Comparison of ENCODE assay signal across 14 cellular contexts in the genomic region with DNA sequence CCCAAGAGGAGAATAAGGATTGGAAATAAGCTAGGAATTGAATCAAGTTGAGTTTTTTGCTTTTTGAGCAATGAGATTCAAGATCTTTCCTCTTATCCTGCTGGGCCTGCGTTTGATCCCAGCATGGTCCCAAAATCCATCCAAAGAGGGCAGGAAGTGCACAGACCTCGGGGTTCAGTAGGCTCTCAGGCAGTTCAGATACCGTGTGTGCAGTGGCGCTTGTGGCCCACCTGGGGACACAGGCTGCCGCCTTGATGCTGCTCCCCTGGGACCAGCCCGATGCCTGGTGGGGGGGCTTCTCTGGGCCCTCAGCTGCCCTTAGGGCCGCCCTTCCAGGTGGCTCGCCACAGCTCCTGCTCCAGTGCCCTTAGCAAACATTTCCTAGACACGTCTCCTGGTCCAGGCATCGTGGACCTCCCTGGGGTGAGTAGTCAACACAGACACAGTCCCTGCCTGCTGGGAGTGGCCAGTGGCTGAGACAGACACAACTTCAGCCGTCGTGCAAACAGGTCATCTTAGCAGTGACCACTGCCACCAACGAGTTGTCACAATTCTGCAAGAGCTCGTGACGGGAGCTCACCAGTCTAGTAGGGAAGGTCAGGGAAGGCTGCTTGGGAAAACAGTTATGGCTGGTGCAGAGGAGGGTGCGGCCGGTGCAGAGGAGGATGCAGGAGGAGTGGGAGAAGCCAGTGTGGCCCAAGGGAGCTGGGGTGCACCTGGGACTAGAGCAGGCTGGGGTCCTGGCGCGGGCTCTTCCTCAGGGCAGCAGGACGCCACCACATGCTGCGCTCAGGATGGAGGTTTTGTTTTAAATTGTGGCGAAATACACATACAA. TPM values are rescaled to one million over a fixed set of nuclear protein-coding genes. Genes with fewer than 3 reads are reported as not detected.
DNase-seq lines count a peak whose midpoint lies in the region; ATAC-seq and TF ChIP-seq lines count a peak whose summit lies in the region.
"Had no signal": no experiment of that assay in that cellular context is flagged by ENCODE, and none has a peak within 500 bp of the region (broad histone marks: within the 10 kb centered on the region; RNA-seq: fewer than 3 reads in every experiment).

No MANE protein-coding gene starts in this region.

- peak overlapping the region in 8 of 11 experiments; percentile 55 to 84 (median 78); a peak in 16 of 22 replicates for H3K4me2 ChIP-seq in BLaER1 treated with 17β-estradiol and CSF1 and Interleukin-3, amounts not matched to agents 10 nM and 100 nM
- no peak overlapping the region for H3K4me2 ChIP-seq in OCI-LY7 (ENCODE audit: low read length)
- H3K4me2 ChIP-seq: A549 had no signal

- H4K20me1 ChIP-seq in BLaER1 treated with 17β-estradiol and CSF1 and Interleukin-3, amounts not matched to agents 10 nM and 100 nM = peaks cover 0 to 9% (median 0%) of the 10 kb centered on the region in 11 experiments; a peak in 3 of 22 replicates
- no peaks in the 10 kb centered on the region for H4K20me1 ChIP-seq in OCI-LY7 (ENCODE audit: insufficient read depth, low read length)

- no peak overlapping the region for H2AFZ ChIP-seq in OCI-LY7 (ENCODE audit: low read length)

- CTCF ChIA-PET in OCI-LY7 (lab: Charles Lee; ENCODE audit: unreplicated experiment) = no interaction called here

- POLR2A ChIA-PET in OCI-LY7 (lab: Charles Lee) = no interaction called here

- H3K36me3 ChIP-seq in BLaER1 treated with 17β-estradiol and CSF1 and Interleukin-3, amounts not matched to agents 10 nM and 100 nM = no peaks in the 10 kb centered on the region
- no peaks in the 10 kb centered on the region for H3K36me3 ChIP-seq in H7 (replicated peaks; ENCODE audit: control insufficient read depth, insufficient read depth, low read length)
- H3K36me3 ChIP-seq in OCI-LY7 (ENCODE audit: insufficient read depth, low read length) = no peaks in the 10 kb centered on the region
- no peaks in the 10 kb centered on the region for H3K36me3 ChIP-seq in psoas muscle (ENCODE audit: insufficient read depth in 1 of 2, low read depth in 1 of 2)
- H3K36me3 ChIP-seq: BE2C had no signal

- peak overlapping the region; percentile 94 for H3K27ac Mint-ChIP-seq in neural crest cell (ENCODE audit: unreplicated experiment)
- H3K27ac Mint-ChIP-seq: CD8-positive, alpha-beta memory T cell had no signal

- H3K4me3 Mint-ChIP-seq in neural crest cell = no peak overlapping the region
- H3K4me3 Mint-ChIP-seq: CD8-positive, alpha-beta memory T cell had no signal

- peaks cover 59% of the 10 kb centered on the region for H3K27me3 Mint-ChIP-seq in neural crest cell (ENCODE audit: low read depth)

- H3K27me3 ChIP-seq in BLaER1 treated with 17β-estradiol and CSF1 and Interleukin-3, amounts not matched to agents 10 nM and 100 nM = peaks cover 4 to 20% (median 12%) of the 10 kb centered on the region in 11 experiments
- H3K27me3 ChIP-seq in H7 (ENCODE audit: control insufficient read depth, insufficient read depth, low read length) = no peaks in the 10 kb centered on the region
- peaks cover 0 to 19% (median 5%) of the 10 kb centered on the region in 3 donors for H3K27me3 ChIP-seq in psoas muscle (ENCODE audit: insufficient read depth in 3 of 3, low read length in 2 of 3)

- WGBS in psoas muscle, 3 donors = 56 to 59% (median 58%) methylated on average over 22 of the region's 22 CpGs

- H3K27ac ChIP-seq in BLaER1 treated with 17β-estradiol and CSF1 and Interleukin-3, amounts not matched to agents 10 nM and 100 nM = no peak overlapping the region
- H3K27ac ChIP-seq in OCI-LY7 (ENCODE audit: low read depth, low read length, poor library complexity, severe bottlenecking) (no peak overlapping the region), psoas muscle (no peak overlapping the region)
- H3K27ac ChIP-seq: A549 had no signal

- no peaks in the 10 kb centered on the region for H3K9me3 Mint-ChIP-seq in neural crest cell
- H3K9me3 Mint-ChIP-seq: CD8-positive, alpha-beta memory T cell had no signal

- peaks cover 3 to 39% (median 26%) of the 10 kb centered on the region in 10 experiments; a peak in 18 of 20 replicates for H3K4me1 ChIP-seq in BLaER1 treated with 17β-estradiol and CSF1 and Interleukin-3, amounts not matched to agents 10 nM and 100 nM
- H3K4me1 ChIP-seq in OCI-LY7 (ENCODE audit: insufficient read depth, low read length, poor library complexity, severe bottlenecking) = no peaks in the 10 kb centered on the region
- H3K4me1 ChIP-seq in psoas muscle = no peaks in the 10 kb centered on the region
- H3K4me1 ChIP-seq: A549, BE2C, Caco-2 had no signal

- no peaks in the 10 kb centered on the region for H3K9me2 ChIP-seq in OCI-LY7 (ENCODE audit: insufficient read depth, low read length)

- no TSS peak for BruUV-seq in OCI-LY7 (replicated peaks; lab: Mats Ljungman, UMichigan)

- no peaks in the 10 kb centered on the region for H3K9me3 ChIP-seq in BLaER1 treated with 17β-estradiol and CSF1 and Interleukin-3, amounts not matched to agents 10 nM and 100 nM (replicated peaks in 1 of 11)
- H3K9me3 ChIP-seq in OCI-LY7 (ENCODE audit: low read length) (no peaks in the 10 kb centered on the region), psoas muscle (no peaks in the 10 kb centered on the region)
- H3K9me3 ChIP-seq: A549, BE2C, Caco-2 had no signal

- no peak for TF ChIP-seq CTCF in OCI-LY7 (conservative IDR thresholded peaks at IDR 0.05; ENCODE audit: low read length)
- TF ChIP-seq CTCF in neural crest cell (conservative IDR thresholded peaks at IDR 0.05) = no peak
- TF ChIP-seq CTCF in psoas muscle (IDR thresholded peaks at IDR 0.05) = no peak

- DNase-seq in H7 (peak; percentile 71), OCI-LY7 (ENCODE audit: low spot score) (peak; percentile 2), neural crest cell (ENCODE audit: low read depth, low spot score) (no peak), sciatic nerve (ENCODE audit: low spot score) (no peak), psoas muscle (no peak)
- DNase-seq: BE2C; Caco-2; CD8-positive, alpha-beta memory T cell; DND-41; GDM1 had no signal

- intact Hi-C loops in OCI-LY7 (cut with micrococcal nuclease; ENCODE audit: unreplicated experiment) = no loop called here
- intact Hi-C loops in sciatic nerve (cut with DNase I) = no loop called here
- intact Hi-C loops in psoas muscle (cut with DNase I) = no loop called here

- no peak overlapping the region for H3K4me3 ChIP-seq in BLaER1 treated with 17β-estradiol and CSF1 and Interleukin-3, amounts not matched to agents 10 nM and 100 nM
- H3K4me3 ChIP-seq in H7 (ENCODE audit: insufficient read depth, low read depth, low read length) = no peak overlapping the region
- no peak overlapping the region for H3K4me3 ChIP-seq in OCI-LY7 (ENCODE audit: low read depth, low read length, poor library complexity, severe bottlenecking)
- H3K4me3 ChIP-seq in psoas muscle = no peak overlapping the region
- H3K4me3 ChIP-seq: A549 had no signal

- no peaks in the 10 kb centered on the region for H3K79me2 ChIP-seq in OCI-LY7 (ENCODE audit: insufficient read depth, low read depth, low read length)

- H3K36me3 Mint-ChIP-seq in neural crest cell (ENCODE audit: low read depth) = no peaks in the 10 kb centered on the region
- H3K36me3 Mint-ChIP-seq: CD8-positive, alpha-beta memory T cell had no signal

- no peaks in the 10 kb centered on the region for H3K4me1 Mint-ChIP-seq in neural crest cell
- H3K4me1 Mint-ChIP-seq: CD8-positive, alpha-beta memory T cell had no signal

- ATAC-seq in sciatic nerve = no peak
- no peak for ATAC-seq in HG02885 (IDR thresholded peaks at IDR 0.05; ENCODE audit: poor library complexity, unreplicated experiment)
- ATAC-seq in psoas muscle = no peak
- ATAC-seq: A549, HCT116 had no signal

- H3K9ac ChIP-seq in BLaER1 treated with 17β-estradiol and CSF1 and Interleukin-3, amounts not matched to agents 10 nM and 100 nM = no peak overlapping the region

RNA-seq across cellular contexts. Expression of a gene that starts 21.7 kb away (rescaled TPM):
- 0.42 and 0.63 TPM in 2 replicates for total RNA-seq in H7 (2014; rRNA removed; shearing (Covaris generic))
- total RNA-seq in OCI-LY7 (2014; rRNA removed; shearing (Covaris generic)) = 0.15 and 0.54 TPM in 2 replicates
- 0.89 and 1.1 TPM in 2 replicates for total RNA-seq in OCI-LY7 (2022)
- 0.25 and 0.40 TPM in 2 replicates for total RNA-seq in neural crest cell
- 1.1 TPM for total RNA-seq in sciatic nerve
- 1 to 10 TPM in 1 of 4 donors, under 1 TPM in 3; 0.49 to 1.7 (median 0.54) TPM for total RNA-seq in psoas muscle
- under 1 TPM; 0.12 to 0.86 (median 0.37) TPM for polyA plus RNA-seq in psoas muscle
- polyA plus RNA-seq: CD8-positive, alpha-beta memory T cell had no signal

Comparison
In these comparisons a context has a peak if more than half of its experiments do, and no peak if none do; other contexts are left out.
1. DNase-seq: peak in H7 (single experiment) and OCI-LY7 (single experiment); none in neural crest cell (single experiment), sciatic nerve (single experiment) and psoas muscle (0 of 2).